In genomic region chr11:65817815-65818680, GRCh38 we compare ENCODE assay signal across 8 cellular contexts.
DNase-seq lines count a peak whose midpoint lies in the region; ATAC-seq lines count a peak whose summit lies in the region.

No MANE protein-coding gene starts in this region.

- ATAC-seq in GM18909 (IDR thresholded peaks at IDR 0.05; ENCODE audit: poor library complexity, unreplicated experiment): peak; percentile 77
- peak; percentile 81 for ATAC-seq in HG03342 (IDR thresholded peaks at IDR 0.05; ENCODE audit: unreplicated experiment)

- DNase-seq in AG08396 (ENCODE audit: low spot score): peak; percentile 97
- peak; percentile 74 for DNase-seq in NCI-H510A (lab: John Stamatoyannopoulos, UW)
- peak; percentile 91 to 95 for DNase-seq in activated CD4-positive, alpha-beta T cell treated with anti-CD3 and anti-CD28 coated beads for 4 hours
- peak; percentile 96 for DNase-seq in left kidney (ENCODE audit: low read depth, low spot score)
- peak; percentile 94 to 95 for DNase-seq in stimulated activated CD4-positive, alpha-beta T cell treated with anti-CD3 and anti-CD28 coated beads, Interleukin-1b, Interleukin-23, amount 100 ng/mL, for 4 hours (ENCODE audit: low read depth in 2 of 2)

- peak overlapping the region; percentile 70 for H3K27ac ChIP-seq in cingulate gyrus (ENCODE audit: low read depth, low read length)

Comparison
In these comparisons a context has a peak if more than half of its experiments do, and no peak if none do; other contexts are left out.
1. Peak in every context shown above with its lines: DNase-seq, ATAC-seq and H3K27ac ChIP-seq.